In the genomic region with DNA sequence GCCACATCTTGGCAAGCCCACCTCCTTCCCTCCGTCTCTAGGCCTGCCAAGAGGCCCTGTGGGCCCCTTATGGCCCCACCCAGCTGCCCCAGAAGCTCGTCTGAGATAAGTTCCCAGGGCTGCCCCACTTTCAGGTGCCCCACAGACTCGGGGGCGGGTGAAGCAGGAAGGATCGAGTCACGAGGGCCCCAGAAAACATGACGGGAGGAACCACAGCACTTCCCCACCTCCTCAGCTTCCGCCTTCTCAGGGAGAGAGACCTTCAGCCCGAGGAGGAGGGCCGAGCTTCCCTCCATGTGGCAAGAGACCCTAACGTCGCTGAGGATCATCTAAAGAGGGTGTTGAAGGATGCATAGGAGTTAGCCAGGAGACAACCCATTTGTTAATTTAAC, we compare ENCODE assay signal across 9 cellular contexts. TPM values are rescaled to one million over a fixed set of nuclear protein-coding genes. Genes with fewer than 3 reads are reported as not detected.
DNase-seq lines count a peak whose midpoint lies in the region; ATAC-seq and TF ChIP-seq lines count a peak whose summit lies in the region.
"Had no signal": no experiment of that assay in that cellular context is flagged by ENCODE, and none has a peak within 500 bp of the region (broad histone marks: within the 10 kb centered on the region; RNA-seq: fewer than 3 reads in every experiment).

No MANE protein-coding gene starts in this region.

- no peaks in the 10 kb centered on the region for H3K9me2 ChIP-seq in PC-9 (ENCODE audit: insufficient read depth)

- POLR2A ChIA-PET in activated CD8-positive, alpha-beta T cell treated with anti-CD3 and anti-CD28 coated beads, Interleukin-2, amount 10 ng/mL, durations not matched to agents 7 days and 5 days (lab: Charles Lee), result interaction anchor here (0.7 to 5.4 kb wide), 5 partner anchors 19 to 243 kb away, joined by 3 to 38 read pairs (median 3); no protein-coding TSS in a partner anchor
- POLR2A ChIA-PET in PC-9 (lab: Charles Lee; ENCODE audit: unreplicated experiment), result interaction anchor here (0.6 to 1.1 kb wide), 2 partner anchors 18 to 20 kb away, joined by 6 to 9 read pairs; no protein-coding TSS in a partner anchor

- H4K20me1 ChIP-seq in PC-9 (ENCODE audit: insufficient read depth), result no peaks in the 10 kb centered on the region

- H3K4me3 Mint-ChIP-seq in activated CD8-positive, alpha-beta T cell treated with anti-CD3 and anti-CD28 coated beads, Interleukin-2, amount 10 ng/mL, durations not matched to agents 7 days and 5 days, result peak overlapping the region; percentile 38
- no peak overlapping the region for H3K4me3 Mint-ChIP-seq in chondrocyte (ENCODE audit: unreplicated experiment)

- H3K4me1 Mint-ChIP-seq in activated CD8-positive, alpha-beta T cell treated with anti-CD3 and anti-CD28 coated beads, Interleukin-2, amount 10 ng/mL, durations not matched to agents 7 days and 5 days (ENCODE audit: low read depth), result peaks cover 68% of the 10 kb centered on the region
- H3K4me1 Mint-ChIP-seq in chondrocyte (ENCODE audit: low read depth), result peaks cover 25% of the 10 kb centered on the region

- peak; percentile 43 for ATAC-seq in HG03442 (IDR thresholded peaks at IDR 0.05; ENCODE audit: unreplicated experiment)
- peak; percentile 67 for ATAC-seq in activated CD8-positive, alpha-beta T cell treated with anti-CD3 and anti-CD28 coated beads, Interleukin-2, amount 10 ng/mL, durations not matched to agents 7 days and 5 days
- no peak for ATAC-seq in HG03159 (IDR thresholded peaks at IDR 0.05; ENCODE audit: unreplicated experiment)

- H3K27ac ChIP-seq in PC-9, result no peak overlapping the region
- H3K27ac ChIP-seq: KMS-11 had no signal

- no peak overlapping the region for H3K4me2 ChIP-seq in PC-9
- H3K4me2 ChIP-seq: KMS-11 had no signal

- peak; percentile 90 for DNase-seq in activated CD8-positive, alpha-beta T cell treated with anti-CD3 and anti-CD28 coated beads, Interleukin-2, amount 10 ng/mL, durations not matched to agents 7 days and 5 days
- peak; percentile 92 for DNase-seq in cardiac septum (ENCODE audit: low spot score)
- DNase-seq in stimulated activated CD8-positive, alpha-beta memory T cell treated with anti-CD3 and anti-CD28 coated beads, Interleukin-12 subunit alpha, Interleukin-12 subunit beta, amount 100 ng/mL, for 4 hours (ENCODE audit: low read depth), result peak; percentile 74
- DNase-seq in chondrocyte (ENCODE audit: low spot score), result no peak
- no peak for DNase-seq in PC-9
- DNase-seq in DMS53 (lab: John Stamatoyannopoulos, UW), result no peak

- peak overlapping the region; percentile 99 for H3K27ac Mint-ChIP-seq in activated CD8-positive, alpha-beta T cell treated with anti-CD3 and anti-CD28 coated beads, Interleukin-2, amount 10 ng/mL, durations not matched to agents 7 days and 5 days
- no peak overlapping the region for H3K27ac Mint-ChIP-seq in chondrocyte (ENCODE audit: unreplicated experiment)

- no peak overlapping the region for H3K4me3 ChIP-seq in PC-9

- H3F3A ChIP-seq in PC-9 (ENCODE audit: insufficient read depth, low read depth), result peaks cover 29% of the 10 kb centered on the region

- peaks cover 6% of the 10 kb centered on the region for H3K36me3 Mint-ChIP-seq in activated CD8-positive, alpha-beta T cell treated with anti-CD3 and anti-CD28 coated beads, Interleukin-2, amount 10 ng/mL, durations not matched to agents 7 days and 5 days (ENCODE audit: low read depth)
- H3K36me3 Mint-ChIP-seq in chondrocyte (ENCODE audit: low read depth), result no peaks in the 10 kb centered on the region

- no peak overlapping the region for H2AFZ ChIP-seq in PC-9

- no TSS peak for BruUV-seq in PC-9 (replicated peaks; lab: Mats Ljungman, UMichigan)

- H3K9me3 Mint-ChIP-seq in activated CD8-positive, alpha-beta T cell treated with anti-CD3 and anti-CD28 coated beads, Interleukin-2, amount 10 ng/mL, durations not matched to agents 7 days and 5 days (ENCODE audit: insufficient read depth), result no peaks in the 10 kb centered on the region
- H3K9me3 Mint-ChIP-seq in chondrocyte (ENCODE audit: low read depth), result no peaks in the 10 kb centered on the region

- intact Hi-C loops in cardiac septum (cut with DNase I), result no loop called here
- intact Hi-C loops in PC-9 (cut with micrococcal nuclease; ENCODE audit: unreplicated experiment), result no loop called here

- TF ChIP-seq CTCF in chondrocyte (IDR thresholded peaks at IDR 0.05), result no peak
- TF ChIP-seq CTCF in PC-9 (conservative IDR thresholded peaks at IDR 0.05), result no peak

- H3K79me2 ChIP-seq in PC-9 (ENCODE audit: low read depth), result no peaks in the 10 kb centered on the region

- no peaks in the 10 kb centered on the region for H3K27me3 ChIP-seq in PC-9 (ENCODE audit: insufficient read depth, low read depth)

- H3K36me3 ChIP-seq in PC-9 (ENCODE audit: low read depth), result no peaks in the 10 kb centered on the region

- no peaks in the 10 kb centered on the region for H3K4me1 ChIP-seq in PC-9 (replicated peaks; ENCODE audit: insufficient read depth)

- no peaks in the 10 kb centered on the region for H3K27me3 Mint-ChIP-seq in activated CD8-positive, alpha-beta T cell treated with anti-CD3 and anti-CD28 coated beads, Interleukin-2, amount 10 ng/mL, durations not matched to agents 7 days and 5 days (ENCODE audit: low read depth)
- H3K27me3 Mint-ChIP-seq in chondrocyte (ENCODE audit: low read depth), result no peaks in the 10 kb centered on the region

- CTCF ChIA-PET in activated CD8-positive, alpha-beta T cell treated with anti-CD3 and anti-CD28 coated beads, Interleukin-2, amount 10 ng/mL, durations not matched to agents 7 days and 5 days (lab: Charles Lee), result interaction anchor here (0.6 to 2.9 kb wide), 7 partner anchors 11 to 237 kb away, joined by 3 to 29 read pairs (median 4); no protein-coding TSS in a partner anchor
- CTCF ChIA-PET in PC-9 (lab: Charles Lee), result interaction anchor here (0.6 kb wide), 1 partner anchor 20 kb away, joined by 3 read pairs; no protein-coding TSS in a partner anchor

- no peaks in the 10 kb centered on the region for H3K9me3 ChIP-seq in PC-9 (ENCODE audit: insufficient read depth, low read depth)

RNA-seq across cellular contexts. Expression of a gene that starts 4.5 kb away (rescaled TPM):
- 10 to 100 TPM; 75.2 to 78.6 TPM for total RNA-seq in activated CD8-positive, alpha-beta T cell treated with anti-CD3 and anti-CD28 coated beads, Interleukin-2, amount 10 ng/mL, durations not matched to agents 7 days and 5 days
- total RNA-seq in cardiac septum (0.35 TPM), chondrocyte (not detected in 3 replicates), PC-9 (2021) (0.55 and 1.1 TPM in 2 replicates)

RNA-seq across cellular contexts. Expression of a gene that starts 6.4 kb away (rescaled TPM):
- 10 to 100 TPM; 22.9 to 25.1 TPM for total RNA-seq in activated CD8-positive, alpha-beta T cell treated with anti-CD3 and anti-CD28 coated beads, Interleukin-2, amount 10 ng/mL, durations not matched to agents 7 days and 5 days
- total RNA-seq in cardiac septum (5.2 TPM), chondrocyte (9.7 to 10.1 TPM (median 10.0 TPM) in 3 replicates), PC-9 (2021) (14.1 and 15.8 TPM in 2 replicates)

Comparison
In these comparisons a context has a peak if more than half of its experiments do, and no peak if none do; other contexts are left out.
1. DNase-seq: peak in activated CD8-positive, alpha-beta T cell treated with anti-CD3 and anti-CD28 coated beads, Interleukin-2, amount 10 ng/mL, durations not matched to agents 7 days and 5 days (single experiment), cardiac septum (single experiment) and stimulated activated CD8-positive, alpha-beta memory T cell treated with anti-CD3 and anti-CD28 coated beads, Interleukin-12 subunit alpha, Interleukin-12 subunit beta, amount 100 ng/mL, for 4 hours (single experiment); none in chondrocyte (single experiment), PC-9 (0 of 2) and DMS53 (single experiment).
2. RNA of a gene that starts 4.5 kb away (total RNA-seq): 75.2 to 78.6 TPM in activated CD8-positive, alpha-beta T cell treated with anti-CD3 and anti-CD28 coated beads, Interleukin-2, amount 10 ng/mL, durations not matched to agents 7 days and 5 days; 0.55 to 1.1 TPM in PC-9, 0.35 TPM in cardiac septum (single experiment) and not detected in chondrocyte; every median in the first group is over 10 times any median in the second.